22 cellular contexts compared by ENCODE assay signal in genomic region chr2:34107811-34108210, GRCh38.
"Had no signal": no experiment of that assay in that cellular context is flagged by ENCODE, and none has a peak within 500 bp of the region (broad histone marks: within the 10 kb centered on the region; RNA-seq: fewer than 3 reads in every experiment).

No MANE protein-coding gene starts in this region.

- H3K4me1 Mint-ChIP-seq: activated CD4-positive, alpha-beta T cell treated with anti-CD3 and anti-CD28 coated beads, Interleukin-2, amount 10 ng/mL, durations not matched to agents 7 days and 5 days; activated naive CD4-positive, alpha-beta T cell treated with anti-CD3 and anti-CD28 coated beads, Interleukin-2, amount 10 ng/mL, durations not matched to agents 7 days and 5 days; activated naive CD8-positive, alpha-beta T cell treated with anti-CD3 and anti-CD28 coated beads for 36 hours; T-cell had no signal

- DNase-seq: activated CD4-positive, alpha-beta memory T cell treated with anti-CD3 and anti-CD28 coated beads for 36 hours; activated CD4-positive, alpha-beta T cell treated with anti-CD3 and anti-CD28 coated beads, Interleukin-2, amount 10 ng/mL, durations not matched to agents 7 days and 5 days; activated CD4-positive, CD25-positive, alpha-beta regulatory T cell; activated CD8-positive, alpha-beta memory T cell treated with anti-CD3 and anti-CD28 coated beads for 24 hours; activated gamma-delta T cell treated with Interleukin-2 at 50 U/mL for 16 hours; activated naive CD4-positive, alpha-beta T cell treated with anti-CD3 and anti-CD28 coated beads, Interleukin-2, amount 10 ng/mL, durations not matched to agents 7 days and 5 days; activated naive CD8-positive, alpha-beta T cell treated with anti-CD3 and anti-CD28 coated beads for 36 hours; activated T-cell treated with anti-CD3 and anti-CD28 coated beads, Interleukin-2, amount 50 U/mL, for 4 hours; MG63; NCI-H1105; NCI-H1436; NCI-H1694 treated with DMSO at 0.1 percent for 48 hours; NCI-H2029 treated with DMSO at 0.1 percent for 48 hours; NCI-H446; NCI-H524; SHP77; T-cell had no signal

- H3K9ac ChIP-seq: KMS-11 had no signal

- H3K4me1 ChIP-seq: breast epithelium had no signal

- H3K9me3 ChIP-seq: breast epithelium, SJSA1 had no signal

- H3K27ac ChIP-seq: breast epithelium, KMS-11, SJSA1, VCaP had no signal

- H3K27me3 Mint-ChIP-seq: activated CD4-positive, alpha-beta T cell treated with anti-CD3 and anti-CD28 coated beads, Interleukin-2, amount 10 ng/mL, durations not matched to agents 7 days and 5 days; activated naive CD4-positive, alpha-beta T cell treated with anti-CD3 and anti-CD28 coated beads, Interleukin-2, amount 10 ng/mL, durations not matched to agents 7 days and 5 days had no signal

- FAIRE-seq: RCC 7860 had no signal

- H3K9me3 Mint-ChIP-seq: activated CD4-positive, alpha-beta memory T cell treated with anti-CD3 and anti-CD28 coated beads for 36 hours; activated CD4-positive, alpha-beta T cell treated with anti-CD3 and anti-CD28 coated beads, Interleukin-2, amount 10 ng/mL, durations not matched to agents 7 days and 5 days; activated naive CD4-positive, alpha-beta T cell treated with anti-CD3 and anti-CD28 coated beads, Interleukin-2, amount 10 ng/mL, durations not matched to agents 7 days and 5 days; activated naive CD8-positive, alpha-beta T cell treated with anti-CD3 and anti-CD28 coated beads for 36 hours; activated T-cell treated with anti-CD3 and anti-CD28 coated beads, Interleukin-2, amount 50 U/mL, for 4 hours; T-cell had no signal

- H3K27ac Mint-ChIP-seq: activated CD4-positive, alpha-beta memory T cell treated with anti-CD3 and anti-CD28 coated beads for 36 hours; activated CD4-positive, alpha-beta T cell treated with anti-CD3 and anti-CD28 coated beads, Interleukin-2, amount 10 ng/mL, durations not matched to agents 7 days and 5 days; activated naive CD4-positive, alpha-beta T cell treated with anti-CD3 and anti-CD28 coated beads, Interleukin-2, amount 10 ng/mL, durations not matched to agents 7 days and 5 days; activated naive CD8-positive, alpha-beta T cell treated with anti-CD3 and anti-CD28 coated beads for 36 hours; T-cell had no signal

- H3K36me3 Mint-ChIP-seq: activated CD4-positive, alpha-beta memory T cell treated with anti-CD3 and anti-CD28 coated beads for 36 hours; activated naive CD4-positive, alpha-beta T cell treated with anti-CD3 and anti-CD28 coated beads, Interleukin-2, amount 10 ng/mL, durations not matched to agents 7 days and 5 days; activated naive CD8-positive, alpha-beta T cell treated with anti-CD3 and anti-CD28 coated beads for 36 hours; T-cell had no signal

- H3K4me3 ChIP-seq: breast epithelium, MG63, SJSA1 had no signal

- H3K36me3 ChIP-seq: breast epithelium, MG63, SJSA1 had no signal

- H3K4me2 ChIP-seq: KMS-11 had no signal

- H3K4me3 Mint-ChIP-seq: activated CD4-positive, alpha-beta memory T cell treated with anti-CD3 and anti-CD28 coated beads for 36 hours; activated CD4-positive, alpha-beta T cell treated with anti-CD3 and anti-CD28 coated beads, Interleukin-2, amount 10 ng/mL, durations not matched to agents 7 days and 5 days; activated naive CD4-positive, alpha-beta T cell treated with anti-CD3 and anti-CD28 coated beads, Interleukin-2, amount 10 ng/mL, durations not matched to agents 7 days and 5 days; activated naive CD8-positive, alpha-beta T cell treated with anti-CD3 and anti-CD28 coated beads for 36 hours; activated T-cell treated with anti-CD3 and anti-CD28 coated beads, Interleukin-2, amount 50 U/mL, for 4 hours; T-cell had no signal

- ATAC-seq: activated T-cell treated with anti-CD3 and anti-CD28 coated beads, Interleukin-2, amount 50 U/mL, for 4 hours; T-cell had no signal

- H3K27me3 ChIP-seq: breast epithelium, MG63, SJSA1 had no signal
